Comparison of ENCODE assay signal across 9 cellular contexts in the genomic region with DNA sequence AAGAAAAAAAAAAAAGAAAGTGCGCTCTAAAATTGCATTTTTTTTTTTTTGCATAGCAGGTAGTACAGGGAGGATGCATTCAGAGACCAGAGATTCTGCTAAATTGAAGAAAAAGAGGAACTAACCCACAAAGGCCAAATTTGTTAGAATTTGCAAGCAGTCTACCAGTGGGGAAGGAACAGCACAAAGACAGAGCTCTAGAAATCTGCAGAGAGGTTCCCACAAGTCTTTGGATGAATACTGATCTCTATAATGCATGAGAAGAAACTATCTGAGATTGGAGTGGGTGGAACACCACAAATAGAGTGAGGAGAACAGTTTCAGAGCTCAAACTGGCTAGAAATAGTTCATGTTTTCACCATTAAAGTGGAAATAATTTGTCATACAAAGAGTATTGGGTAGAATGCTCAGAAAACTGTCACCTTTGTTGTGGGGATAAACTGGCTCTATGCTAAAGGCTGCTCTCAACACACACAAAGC.
DNase-seq lines count a peak whose midpoint lies in the region; ATAC-seq and TF ChIP-seq lines count a peak whose summit lies in the region.
"Had no signal": no experiment of that assay in that cellular context is flagged by ENCODE, and none has a peak within 500 bp of the region (broad histone marks: within the 10 kb centered on the region; RNA-seq: fewer than 3 reads in every experiment).

No MANE protein-coding gene starts in this region.

- H3K4me1 Mint-ChIP-seq in activated CD4-positive, alpha-beta memory T cell treated with anti-CD3 and anti-CD28 coated beads for 36 hours (ENCODE audit: low read depth), result peaks cover 19% of the 10 kb centered on the region

- H3K4me1 ChIP-seq in left lung, result no peaks in the 10 kb centered on the region
- H3K4me1 ChIP-seq: SJSA1 had no signal

- H3K9me3 ChIP-seq in left lung, result no peaks in the 10 kb centered on the region
- H3K9me3 ChIP-seq: SJSA1 had no signal

- H3K4me3 ChIP-seq in left lung, result no peak overlapping the region
- H3K4me3 ChIP-seq: SJSA1 had no signal

- POLR2A ChIA-PET in activated CD4-positive, alpha-beta memory T cell treated with anti-CD3 and anti-CD28 coated beads for 36 hours (lab: Charles Lee), result interaction anchor here (0.9 to 1.0 kb wide), 2 partner anchors 39 to 47 kb away, joined by 3 to 4 read pairs; no protein-coding TSS in a partner anchor

- no peaks in the 10 kb centered on the region for H3K27me3 Mint-ChIP-seq in activated CD4-positive, alpha-beta memory T cell treated with anti-CD3 and anti-CD28 coated beads for 36 hours

- ATAC-seq in GM18499 (IDR thresholded peaks at IDR 0.05; ENCODE audit: insufficient read depth, unreplicated experiment), result peak; percentile 96
- peak; percentile 97 for ATAC-seq in GM19467 (IDR thresholded peaks at IDR 0.05; ENCODE audit: unreplicated experiment)
- ATAC-seq in HG03108 (IDR thresholded peaks at IDR 0.05; ENCODE audit: unreplicated experiment), result peak; percentile 79
- ATAC-seq in left lung, result no peak

- DNase-seq in activated CD4-positive, alpha-beta memory T cell treated with anti-CD3 and anti-CD28 coated beads for 36 hours, result no peak
- DNase-seq in NCI-H1048 (lab: John Stamatoyannopoulos, UW) (no peak), left lung (no peak), NCI-H748 treated with DMSO at 0.1 percent for 48 hours (lab: John Stamatoyannopoulos, UW) (no peak), NCI-H2081 (lab: John Stamatoyannopoulos, UW) (no peak)

- no peak overlapping the region for H3K4me3 Mint-ChIP-seq in activated CD4-positive, alpha-beta memory T cell treated with anti-CD3 and anti-CD28 coated beads for 36 hours

- H3K27ac ChIP-seq in left lung, result no peak overlapping the region
- H3K27ac ChIP-seq: SJSA1 had no signal

- H3K27ac Mint-ChIP-seq in activated CD4-positive, alpha-beta memory T cell treated with anti-CD3 and anti-CD28 coated beads for 36 hours, result peak overlapping the region; percentile 42

- CTCF ChIA-PET in activated CD4-positive, alpha-beta memory T cell treated with anti-CD3 and anti-CD28 coated beads for 36 hours (lab: Charles Lee), result interaction anchor here (1.0 to 1.5 kb wide), 2 partner anchors 8 to 41 kb away, joined by 4 read pairs; no protein-coding TSS in a partner anchor

- H3K36me3 Mint-ChIP-seq in activated CD4-positive, alpha-beta memory T cell treated with anti-CD3 and anti-CD28 coated beads for 36 hours, result no peaks in the 10 kb centered on the region

- intact Hi-C loops in activated CD4-positive, alpha-beta memory T cell treated with anti-CD3 and anti-CD28 coated beads for 36 hours (cut with micrococcal nuclease), result loop anchor here (1.0 to 5.0 kb wide), 3 partner anchors 40 to 70 kb away; no protein-coding TSS in a partner anchor
- intact Hi-C loops in left lung (cut with DNase I), result no loop called here

- TF ChIP-seq CTCF in left lung (IDR thresholded peaks at IDR 0.05), result no peak

- no peaks in the 10 kb centered on the region for H3K27me3 ChIP-seq in left lung
- H3K27me3 ChIP-seq: SJSA1 had no signal

- no peaks in the 10 kb centered on the region for H3K36me3 ChIP-seq in left lung
- H3K36me3 ChIP-seq: SJSA1 had no signal

- H3K9me3 Mint-ChIP-seq in activated CD4-positive, alpha-beta memory T cell treated with anti-CD3 and anti-CD28 coated beads for 36 hours, result no peaks in the 10 kb centered on the region
